20 cellular contexts compared by ENCODE assay signal in genomic region chr2:124693156-124693555, GRCh38.
A peak's percentile ranks its signal among the peaks of the same experiment; 100 is the strongest.
DNase-seq lines count a peak whose midpoint lies in the region; ATAC-seq, FAIRE-seq and TF ChIP-seq lines count a peak whose summit lies in the region.
"Had no signal": no experiment of that assay in that cellular context is flagged by ENCODE, and none has a peak within 500 bp of the region (broad histone marks: within the 10 kb centered on the region; RNA-seq: fewer than 3 reads in every experiment).

No MANE protein-coding gene starts in this region.

- H3K36me3 ChIP-seq in esophagus muscularis mucosa (no peaks in the 10 kb centered on the region), small intestine (ENCODE audit: control insufficient read depth in 2 of 2, insufficient read depth in 2 of 2, low read length in 2 of 2) (no peaks in the 10 kb centered on the region)
- H3K36me3 ChIP-seq in CD8-positive, alpha-beta T cell (ENCODE audit: insufficient read depth, low read length), result no peaks in the 10 kb centered on the region
- H3K36me3 ChIP-seq: HAP-1 had no signal

- no peak for TF ChIP-seq CTCF in esophagus muscularis mucosa (IDR thresholded peaks at IDR 0.05)
- TF ChIP-seq CTCF in CD8-positive, alpha-beta T cell (IDR thresholded peaks at IDR 0.05), result no peak

- H3K27ac ChIP-seq in esophagus muscularis mucosa (replicated peaks in 1 of 4) (peak overlapping the region; percentile 55 to 73 (median 70)), small intestine (ENCODE audit: low read depth in 1 of 2, low read length in 1 of 2) (no peak overlapping the region)
- H3K27ac ChIP-seq in CD8-positive, alpha-beta T cell (ENCODE audit: low read depth, low read length), result no peak overlapping the region
- H3K27ac ChIP-seq: 22Rv1, A549, C4-2B, GM23248 had no signal

- CTCF ChIA-PET in CD8-positive, alpha-beta T cell (lab: Charles Lee), result no interaction called here

- H3K4me1 ChIP-seq in esophagus muscularis mucosa (peaks cover 0 to 24% (median 21%) of the 10 kb centered on the region in 4 donors), small intestine (ENCODE audit: control insufficient read depth in 2 of 2, insufficient read depth in 1 of 2, low read depth in 1 of 2, low read length in 1 of 2) (no peaks in the 10 kb centered on the region)
- no peaks in the 10 kb centered on the region for H3K4me1 ChIP-seq in CD8-positive, alpha-beta T cell (ENCODE audit: insufficient read depth, low read length)
- H3K4me1 ChIP-seq: A549, HAP-1 had no signal

- peaks cover 29% of the 10 kb centered on the region for H3K9me3 Mint-ChIP-seq in CD8-positive, alpha-beta T cell

- DNase-seq in Right ventricle myocardium inferior (ENCODE audit: missing footprints) (no peak), left cardiac atrium (no peak), esophagus muscularis mucosa (ENCODE audit: extremely low spot score) (no peak), inferior parietal cortex (ENCODE audit: extremely low spot score) (peak; percentile 44), superior temporal gyrus (ENCODE audit: extremely low spot score) (peak; percentile 57), small intestine (no peak)
- no peak for DNase-seq in CD8-positive, alpha-beta T cell
- DNase-seq: AML-193; CD4-positive, alpha-beta T cell; GDM1; GM23248; IMR-90 had no signal

- H3K27me3 Mint-ChIP-seq in CD8-positive, alpha-beta T cell (ENCODE audit: low read depth), result no peaks in the 10 kb centered on the region
- H3K27me3 Mint-ChIP-seq: CD4-positive, alpha-beta T cell had no signal

- H3K36me3 Mint-ChIP-seq in CD8-positive, alpha-beta T cell, result no peaks in the 10 kb centered on the region

- TF ChIP-seq EP300 in esophagus muscularis mucosa (IDR thresholded peaks at IDR 0.05), result no peak

- WGBS in esophagus muscularis mucosa, result 45% methylated on average over 1 of the region's 1 CpG
- 6 to 45% (median 19%) methylated on average over 1 of the region's 1 CpG for WGBS in small intestine, 3 donors

- TF ChIP-seq POLR2A in esophagus muscularis mucosa (IDR thresholded peaks at IDR 0.05; ENCODE audit: low read depth), result no peak

- no peaks in the 10 kb centered on the region for H3K4me1 Mint-ChIP-seq in CD8-positive, alpha-beta T cell (ENCODE audit: low read depth)

- ATAC-seq in Right ventricle myocardium inferior (peak; percentile 76), left cardiac atrium (no peak), GM21786 (IDR thresholded peaks at IDR 0.05; ENCODE audit: unreplicated experiment) (no peak)
- ATAC-seq in CD8-positive, alpha-beta T cell, result no peak
- ATAC-seq: A549 had no signal

- H3K4me3 ChIP-seq in esophagus muscularis mucosa, result no peak overlapping the region
- H3K4me3 ChIP-seq in CD8-positive, alpha-beta T cell (ENCODE audit: low read depth, low read length), result no peak overlapping the region
- H3K4me3 ChIP-seq in small intestine (ENCODE audit: low read depth in 1 of 2, low read length in 2 of 2), result no peak overlapping the region
- H3K4me3 ChIP-seq: A549, GM23248, HAP-1 had no signal

- intact Hi-C loops in Right ventricle myocardium inferior (cut with DNase I) (no loop called here), left cardiac atrium (cut with DNase I) (no loop called here), esophagus muscularis mucosa (cut with DNase I) (no loop called here)
- intact Hi-C loops in CD8-positive, alpha-beta T cell (cut with DNase I, micrococcal nuclease), result no loop called here

- peaks cover 0 to 24% (median 11%) of the 10 kb centered on the region in 4 donors for H3K9me3 ChIP-seq in esophagus muscularis mucosa
- peaks cover 5% of the 10 kb centered on the region for H3K9me3 ChIP-seq in CD8-positive, alpha-beta T cell (ENCODE audit: low read length)
- no peaks in the 10 kb centered on the region for H3K9me3 ChIP-seq in small intestine (ENCODE audit: control insufficient read depth, low read depth)
- H3K9me3 ChIP-seq: HAP-1 had no signal

- H3K27me3 ChIP-seq in esophagus muscularis mucosa (no peaks in the 10 kb centered on the region), small intestine (ENCODE audit: control insufficient read depth in 2 of 2, insufficient read depth in 2 of 2, low read length in 2 of 2) (no peaks in the 10 kb centered on the region)
- no peaks in the 10 kb centered on the region for H3K27me3 ChIP-seq in CD8-positive, alpha-beta T cell (ENCODE audit: insufficient read depth, low read length)

- no peak overlapping the region for H3K4me3 Mint-ChIP-seq in CD8-positive, alpha-beta T cell
- H3K4me3 Mint-ChIP-seq: CD4-positive, alpha-beta T cell had no signal

- no peak overlapping the region for H3K27ac Mint-ChIP-seq in CD8-positive, alpha-beta T cell
- H3K27ac Mint-ChIP-seq: CD4-positive, alpha-beta T cell had no signal

- POLR2A ChIA-PET in CD8-positive, alpha-beta T cell (lab: Charles Lee), result no interaction called here

- no peak for FAIRE-seq in small intestine (lab: Jason Lieb, UNC)
- FAIRE-seq: A549, GM12892, GM18507, HTR-8/SVneo had no signal

Comparison
In these comparisons a context has a peak if more than half of its experiments do, and no peak if none do; other contexts are left out.
1. DNase-seq: peak in inferior parietal cortex (single experiment) and superior temporal gyrus (single experiment); none in Right ventricle myocardium inferior (single experiment), left cardiac atrium (single experiment), esophagus muscularis mucosa (single experiment), CD8-positive, alpha-beta T cell (0 of 7) and small intestine (single experiment).
2. H3K27ac ChIP-seq: peak in esophagus muscularis mucosa (4 of 4); none in CD8-positive, alpha-beta T cell (single experiment) and small intestine (0 of 2).